ENCODE assay signal across 29 cellular contexts in the genomic region with DNA sequence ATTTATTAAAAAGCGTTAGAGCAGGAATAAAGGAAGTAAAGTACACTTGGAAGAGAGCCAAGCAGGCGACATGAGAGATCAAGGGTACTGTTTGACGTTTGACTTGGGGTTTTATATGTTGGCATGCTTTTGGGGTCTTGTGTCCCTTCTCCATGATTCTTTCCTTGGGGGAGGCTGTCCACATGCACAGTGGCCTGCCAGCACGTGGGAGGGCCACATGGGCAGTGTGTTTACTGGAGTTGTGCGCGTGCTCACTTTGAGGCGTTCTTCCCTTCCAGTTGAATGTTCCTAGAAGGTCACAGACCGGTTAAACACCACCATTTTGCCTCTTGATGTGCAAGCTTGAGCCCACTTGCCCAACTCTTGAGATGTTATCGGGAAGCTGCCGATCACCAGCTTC.
"Had no signal": no experiment of that assay in that cellular context is flagged by ENCODE, and none has a peak within 500 bp of the region (broad histone marks: within the 10 kb centered on the region; RNA-seq: fewer than 3 reads in every experiment).

No MANE protein-coding gene starts in this region.

- H3K27me3 ChIP-seq: heart left ventricle, left lung, ovary, right atrium auricular region, right lobe of liver, testis, thyroid gland, transverse colon, upper lobe of left lung, vagina had no signal

- H3K9me3 ChIP-seq: heart left ventricle, left lung, lower lobe of right lung, ovary, right atrium auricular region, right lobe of liver, testis, thyroid gland, transverse colon, upper lobe of left lung, vagina had no signal

- H3K27ac Mint-ChIP-seq: immature natural killer cell; mesothelial cell of epicardium; naive thymus-derived CD4-positive, alpha-beta T cell; natural killer cell treated with Interleukin-12 subunit alpha and Interleukin-12 subunit beta and Interleukin-15 and Interleukin-18, amount 100 ng/mL, for 72 hours; stimulated activated memory B cell treated with anti-CD40 and anti-IgM and Interleukin-4, amounts not matched to agents 10 μg/mL and 1 μg/mL and 100 μg/mL, for 72 hours; stimulated activated naive CD8-positive, alpha-beta T cell treated with anti-CD3 and anti-CD28 coated beads, Interleukin-15, amount 100 ng/mL, for 72 hours had no signal

- H3K4me3 ChIP-seq: heart left ventricle, left lung, lower lobe of right lung, ovary, right atrium auricular region, right lobe of liver, testis, thyroid gland, transverse colon, upper lobe of left lung, vagina had no signal

- H3K4me1 ChIP-seq: left lung, right atrium auricular region, testis, thyroid gland had no signal

- H3K4me3 Mint-ChIP-seq: immature natural killer cell; mesothelial cell of epicardium; naive thymus-derived CD4-positive, alpha-beta T cell; natural killer cell treated with Interleukin-12 subunit alpha and Interleukin-12 subunit beta and Interleukin-15 and Interleukin-18, amount 100 ng/mL, for 72 hours; stimulated activated memory B cell treated with anti-CD40 and anti-IgM and Interleukin-4, amounts not matched to agents 10 μg/mL and 1 μg/mL and 100 μg/mL, for 72 hours; stimulated activated naive CD8-positive, alpha-beta T cell treated with anti-CD3 and anti-CD28 coated beads, Interleukin-15, amount 100 ng/mL, for 72 hours had no signal

- ATAC-seq: left colon; naive thymus-derived CD4-positive, alpha-beta T cell; natural killer cell treated with Interleukin-12 subunit alpha and Interleukin-12 subunit beta and Interleukin-15 and Interleukin-18, amount 100 ng/mL, for 72 hours; stimulated activated memory B cell treated with anti-CD40 and anti-IgM and Interleukin-4, amounts not matched to agents 10 μg/mL and 1 μg/mL and 100 μg/mL, for 72 hours; stimulated activated naive CD8-positive, alpha-beta T cell treated with anti-CD3 and anti-CD28 coated beads, Interleukin-15, amount 100 ng/mL, for 72 hours had no signal

- H3K9me3 Mint-ChIP-seq: natural killer cell treated with Interleukin-12 subunit alpha and Interleukin-12 subunit beta and Interleukin-15 and Interleukin-18, amount 100 ng/mL, for 72 hours; stimulated activated memory B cell treated with anti-CD40 and anti-IgM and Interleukin-4, amounts not matched to agents 10 μg/mL and 1 μg/mL and 100 μg/mL, for 72 hours; stimulated activated naive CD8-positive, alpha-beta T cell treated with anti-CD3 and anti-CD28 coated beads, Interleukin-15, amount 100 ng/mL, for 72 hours had no signal

- H3K27me3 Mint-ChIP-seq: stimulated activated memory B cell treated with anti-CD40 and anti-IgM and Interleukin-4, amounts not matched to agents 10 μg/mL and 1 μg/mL and 100 μg/mL, for 72 hours; stimulated activated naive CD8-positive, alpha-beta T cell treated with anti-CD3 and anti-CD28 coated beads, Interleukin-15, amount 100 ng/mL, for 72 hours had no signal

- H3K36me3 ChIP-seq: heart left ventricle, left lung, lower lobe of right lung, ovary, right atrium auricular region, right lobe of liver, thyroid gland, transverse colon, upper lobe of left lung, vagina had no signal

- H3K27ac ChIP-seq: lower lobe of right lung, ovary, right lobe of liver, testis, thyroid gland, transverse colon, upper lobe of left lung, vagina had no signal

- H3K4me1 Mint-ChIP-seq: immature natural killer cell; stimulated activated memory B cell treated with anti-CD40 and anti-IgM and Interleukin-4, amounts not matched to agents 10 μg/mL and 1 μg/mL and 100 μg/mL, for 72 hours; stimulated activated naive CD8-positive, alpha-beta T cell treated with anti-CD3 and anti-CD28 coated beads, Interleukin-15, amount 100 ng/mL, for 72 hours had no signal

- DNase-seq: hypothalamus; immature natural killer cell; kidney; left colon; left lung; lower lobe of right lung; mammary epithelial cell; mesenchymal stem cell; naive thymus-derived CD4-positive, alpha-beta T cell; ovary; right lobe of liver; small intestine; stimulated activated CD4-positive, alpha-beta T cell treated with anti-CD3 and anti-CD28 coated beads, Interleukin-1b, Interleukin-23, amount 100 ng/mL, for 48 hours; stimulated activated CD4-positive, alpha-beta T cell treated with anti-CD3 and anti-CD28 coated beads, Interleukin-2, amount 100 ng/mL, for 48 hours; stimulated activated CD4-positive, alpha-beta T cell treated with anti-CD3 and anti-CD28 coated beads, Interleukin-4, amount 100 ng/mL, for 4 hours; stimulated activated CD8-positive, alpha-beta memory T cell treated with anti-CD3 and anti-CD28 coated beads, Interleukin-4, amount 100 ng/mL, for 48 hours; stimulated activated naive CD4-positive, alpha-beta T cell treated with Interleukin-2 at 50 U/mL for 16 hours; stimulated activated naive CD8-positive, alpha-beta T cell treated with anti-CD3 and anti-CD28 coated beads, Interleukin-15, amount 100 ng/mL, for 72 hours; substantia nigra; testis; thyroid gland; transverse colon; upper lobe of left lung had no signal

- H3K36me3 Mint-ChIP-seq: mesothelial cell of epicardium; natural killer cell treated with Interleukin-12 subunit alpha and Interleukin-12 subunit beta and Interleukin-15 and Interleukin-18, amount 100 ng/mL, for 72 hours had no signal
